In genomic region chr4:48108309-48109073, GRCh38 we compare ENCODE assay signal across 22 cellular contexts.
"Had no signal": no experiment of that assay in that cellular context is flagged by ENCODE, and none has a peak within 500 bp of the region (broad histone marks: within the 10 kb centered on the region; RNA-seq: fewer than 3 reads in every experiment).

No MANE protein-coding gene starts in this region.

- H3K36me3 Mint-ChIP-seq: type B pancreatic cell had no signal

- H3K27ac Mint-ChIP-seq: activated B cell treated with CpG ODN at 0.5 μM for 24 hours; activated naive CD8-positive, alpha-beta T cell treated with anti-CD3 and anti-CD28 coated beads, Interleukin-2, amount 10 ng/mL, durations not matched to agents 7 days and 5 days; activated T-helper 2 cell treated with anti-CD3 and anti-CD28 coated beads, Interferon-gamma antibody, Interleukin-2, Interleukin-4, amounts not matched to agents 10 μg/mL and 5 μg/mL and 100 μg/mL, durations not matched to agents 14 hours and 24 hours and 36 hours; endodermal cell; nephron progenitor cell; stimulated activated naive B cell treated with anti-CD40 and anti-IgM and Interleukin-4, amounts not matched to agents 10 μg/mL and 1 μg/mL and 100 μg/mL, for 72 hours; type B pancreatic cell had no signal

- H3K4me1 ChIP-seq: heart right ventricle, left lung, sigmoid colon had no signal

- H3K4me3 ChIP-seq: heart right ventricle, left lung, sigmoid colon, thoracic aorta had no signal

- H3K4me1 Mint-ChIP-seq: activated B cell treated with CpG ODN at 0.5 μM for 24 hours; endodermal cell; nephron progenitor cell; stimulated activated naive B cell treated with anti-CD40 and anti-IgM and Interleukin-4, amounts not matched to agents 10 μg/mL and 1 μg/mL and 100 μg/mL, for 72 hours had no signal

- H3K36me3 ChIP-seq: heart right ventricle, left lung, sigmoid colon, thoracic aorta had no signal

- H3K27ac ChIP-seq: heart right ventricle, left lung, sigmoid colon, thoracic aorta had no signal

- DNase-seq: activated B cell treated with CpG ODN at 0.5 μM for 24 hours; activated CD4-positive, alpha-beta T cell treated with anti-CD3 and anti-CD28 coated beads for 4 hours; activated CD4-positive, alpha-beta T cell treated with anti-CD3 and anti-CD28 coated beads, Interleukin-2, amount 50 U/mL, for 48 hours; activated CD8-positive, alpha-beta memory T cell treated with anti-CD3 and anti-CD28 coated beads, Interleukin-2, amount 50 U/mL, for 48 hours; activated naive CD4-positive, alpha-beta T cell; activated naive CD8-positive, alpha-beta T cell treated with anti-CD3 and anti-CD28 coated beads, Interleukin-2, amount 10 ng/mL, durations not matched to agents 7 days and 5 days; activated T-cell treated with anti-CD3 and anti-CD28 coated beads, Interleukin-2, amount 50 U/mL, for 4 hours; amniotic stem cell; cortex of kidney; endodermal cell; heart right ventricle; mammary epithelial cell; nephron progenitor cell; sigmoid colon; stimulated activated CD4-positive, alpha-beta T cell treated with anti-CD3 and anti-CD28 coated beads, Interleukin-2, amount 100 ng/mL, for 48 hours; stimulated activated CD8-positive, alpha-beta memory T cell treated with anti-CD3 and anti-CD28 coated beads, Interleukin-4, amount 100 ng/mL, for 48 hours; stimulated activated naive B cell treated with anti-CD40 and anti-IgM and Interleukin-4, amounts not matched to agents 10 μg/mL and 1 μg/mL and 100 μg/mL, for 72 hours; T1000 had no signal

- H3K27me3 ChIP-seq: heart right ventricle, left lung, sigmoid colon had no signal

- ATAC-seq: heart right ventricle had no signal

- H3K9me3 ChIP-seq: heart right ventricle, left lung, sigmoid colon, thoracic aorta had no signal

- H3K4me3 Mint-ChIP-seq: activated B cell treated with CpG ODN at 0.5 μM for 24 hours; activated naive CD8-positive, alpha-beta T cell treated with anti-CD3 and anti-CD28 coated beads, Interleukin-2, amount 10 ng/mL, durations not matched to agents 7 days and 5 days; activated T-cell treated with anti-CD3 and anti-CD28 coated beads, Interleukin-2, amount 50 U/mL, for 4 hours; endodermal cell; nephron progenitor cell; stimulated activated naive B cell treated with anti-CD40 and anti-IgM and Interleukin-4, amounts not matched to agents 10 μg/mL and 1 μg/mL and 100 μg/mL, for 72 hours; type B pancreatic cell had no signal

- H3K27me3 Mint-ChIP-seq: activated B cell treated with CpG ODN at 0.5 μM for 24 hours; activated naive CD8-positive, alpha-beta T cell treated with anti-CD3 and anti-CD28 coated beads, Interleukin-2, amount 10 ng/mL, durations not matched to agents 7 days and 5 days; stimulated activated naive B cell treated with anti-CD40 and anti-IgM and Interleukin-4, amounts not matched to agents 10 μg/mL and 1 μg/mL and 100 μg/mL, for 72 hours; type B pancreatic cell had no signal

- H3K9me3 Mint-ChIP-seq: activated B cell treated with CpG ODN at 0.5 μM for 24 hours; activated naive CD8-positive, alpha-beta T cell treated with anti-CD3 and anti-CD28 coated beads, Interleukin-2, amount 10 ng/mL, durations not matched to agents 7 days and 5 days; activated T-cell treated with anti-CD3 and anti-CD28 coated beads, Interleukin-2, amount 50 U/mL, for 4 hours; activated T-helper 2 cell treated with anti-CD3 and anti-CD28 coated beads, Interferon-gamma antibody, Interleukin-2, Interleukin-4, amounts not matched to agents 10 μg/mL and 5 μg/mL and 100 μg/mL, durations not matched to agents 14 hours and 24 hours and 36 hours; endodermal cell; nephron progenitor cell; stimulated activated naive B cell treated with anti-CD40 and anti-IgM and Interleukin-4, amounts not matched to agents 10 μg/mL and 1 μg/mL and 100 μg/mL, for 72 hours; type B pancreatic cell had no signal
